In genomic region chr16:75111514-75112280, GRCh38 we compare ENCODE assay signal across 8 cellular contexts. TPM values are rescaled to one million over a fixed set of nuclear protein-coding genes. Genes with fewer than 3 reads are reported as not detected.
DNase-seq lines count a peak whose midpoint lies in the region; ATAC-seq and TF ChIP-seq lines count a peak whose summit lies in the region.

No MANE protein-coding gene starts in this region.

- H3K9me3 ChIP-seq in OCI-LY1 (ENCODE audit: low read length) (no peaks in the 10 kb centered on the region), stomach (no peaks in the 10 kb centered on the region)

- peak overlapping the region; percentile 56; the same call in 1 of the 2 replicates for H3K4me2 ChIP-seq in OCI-LY1 (ENCODE audit: low read length)

- H3K9me2 ChIP-seq in OCI-LY1 (ENCODE audit: low read depth, low read length): no peaks in the 10 kb centered on the region

- H3F3A ChIP-seq in OCI-LY1 (ENCODE audit: insufficient read depth, low read length): no peaks in the 10 kb centered on the region

- H3K36me3 ChIP-seq in OCI-LY1 (ENCODE audit: insufficient read depth, low read length) (no peaks in the 10 kb centered on the region), stomach (peaks cover 2 to 22% (median 14%) of the 10 kb centered on the region in 4 donors)

- no peak for ATAC-seq in HG03469 (IDR thresholded peaks at IDR 0.05; ENCODE audit: unreplicated experiment)

- H3K27ac ChIP-seq in OCI-LY1 (ENCODE audit: low read depth, low read length, poor library complexity, severe bottlenecking) (no peak overlapping the region), stomach (peak overlapping the region; percentile 49 to 86 (median 85))

- intact Hi-C loops in stomach (cut with DNase I; ENCODE audit: low total_unique reads): loop anchor here (5.0 kb wide), 1 partner anchor 114 kb away; the partner anchor contains the start of gene ZNRF1

- H3K27me3 ChIP-seq in OCI-LY1 (ENCODE audit: insufficient read depth, low read length) (no peaks in the 10 kb centered on the region), stomach (no peaks in the 10 kb centered on the region)

- H3K4me1 ChIP-seq in OCI-LY1 (ENCODE audit: insufficient read depth, low read length, severe bottlenecking) (peaks cover 42% of the 10 kb centered on the region), stomach (peaks cover 52 to 91% (median 82%) of the 10 kb centered on the region in 4 donors)

- H3K4me3 ChIP-seq in OCI-LY1 (ENCODE audit: low read depth, low read length, poor library complexity, severe bottlenecking): no peak overlapping the region
- H3K4me3 ChIP-seq in fibroblast of pulmonary artery (replicated peaks; ENCODE audit: low read depth, low read length): no peak overlapping the region
- no peak overlapping the region for H3K4me3 ChIP-seq in stomach

- DNase-seq in DMS 273 (lab: John Stamatoyannopoulos, UW; ENCODE audit: unreplicated experiment): peak; percentile 31
- DNase-seq in DMS 273 treated with DMSO at 0.1 percent for 48 hours (lab: John Stamatoyannopoulos, UW): no peak
- peak; percentile 23 for DNase-seq in fibroblast of pulmonary artery (ENCODE audit: low read depth)
- no peak for DNase-seq in stomach
- no peak for DNase-seq in GM19238 (ENCODE audit: insufficient read length, low spot score)
- no peak for DNase-seq in NCI-H1092 treated with DMSO at 0.1 percent for 48 hours (lab: John Stamatoyannopoulos, UW)

- no peak overlapping the region for H3K9ac ChIP-seq in OCI-LY1 (ENCODE audit: low read length)

- no peaks in the 10 kb centered on the region for H4K20me1 ChIP-seq in OCI-LY1 (ENCODE audit: insufficient read depth, low read length)

- no peak for TF ChIP-seq EP300 in stomach (IDR thresholded peaks at IDR 0.05)

- TF ChIP-seq CTCF in OCI-LY1 (IDR thresholded peaks at IDR 0.05; ENCODE audit: low read length) (0 out of 2 replicates have a peak, but pooled peaks have one; percentile 2), fibroblast of pulmonary artery (IDR thresholded peaks at IDR 0.05; ENCODE audit: low read length, missing control alignments) (no peak), stomach (IDR thresholded peaks at IDR 0.05) (no peak)

- WGBS in stomach, 5 donors: 30 to 45% (median 40%) methylated on average over 15 to 16 of the region's 16 CpGs

- H2AFZ ChIP-seq in OCI-LY1 (ENCODE audit: low read length): no peak overlapping the region

- TF ChIP-seq POLR2A in stomach (IDR thresholded peaks at IDR 0.05): no peak

- H3K79me2 ChIP-seq in OCI-LY1 (ENCODE audit: insufficient read depth, low read length): no peaks in the 10 kb centered on the region

RNA-seq across cellular contexts. Expression of gene LDHD, which starts 4.9 kb away (rescaled TPM):
- total RNA-seq in stomach: 100 to 1,000 TPM in 1 of 5 donors, 10 to 100 TPM in 3, 1 to 10 TPM in 1; 5.0 to 110 (median 27.2) TPM
- 10 to 100 TPM; 13.0 to 34.2 (median 21.0) TPM for polyA plus RNA-seq in stomach

RNA-seq across cellular contexts. Expression of gene ZFP1, which starts 36.6 kb away (rescaled TPM):
- total RNA-seq in stomach: 10 to 100 TPM in 2 of 5 donors, 1 to 10 TPM in 2, not detected in 1; 2.7 to 29.2 (median 10.2) TPM
- 1 to 10 TPM; 2.9 to 5.2 (median 3.9) TPM for polyA plus RNA-seq in stomach

Comparison
In these comparisons a context has a peak if more than half of its experiments do, and no peak if none do; other contexts are left out.
1. DNase-seq: peak in DMS 273 (single experiment) and fibroblast of pulmonary artery (single experiment); none in DMS 273 treated with DMSO at 0.1 percent for 48 hours (single experiment), stomach (single experiment), GM19238 (single experiment) and NCI-H1092 treated with DMSO at 0.1 percent for 48 hours (single experiment).